ENCODE assay signal across 19 cellular contexts in the genomic region with DNA sequence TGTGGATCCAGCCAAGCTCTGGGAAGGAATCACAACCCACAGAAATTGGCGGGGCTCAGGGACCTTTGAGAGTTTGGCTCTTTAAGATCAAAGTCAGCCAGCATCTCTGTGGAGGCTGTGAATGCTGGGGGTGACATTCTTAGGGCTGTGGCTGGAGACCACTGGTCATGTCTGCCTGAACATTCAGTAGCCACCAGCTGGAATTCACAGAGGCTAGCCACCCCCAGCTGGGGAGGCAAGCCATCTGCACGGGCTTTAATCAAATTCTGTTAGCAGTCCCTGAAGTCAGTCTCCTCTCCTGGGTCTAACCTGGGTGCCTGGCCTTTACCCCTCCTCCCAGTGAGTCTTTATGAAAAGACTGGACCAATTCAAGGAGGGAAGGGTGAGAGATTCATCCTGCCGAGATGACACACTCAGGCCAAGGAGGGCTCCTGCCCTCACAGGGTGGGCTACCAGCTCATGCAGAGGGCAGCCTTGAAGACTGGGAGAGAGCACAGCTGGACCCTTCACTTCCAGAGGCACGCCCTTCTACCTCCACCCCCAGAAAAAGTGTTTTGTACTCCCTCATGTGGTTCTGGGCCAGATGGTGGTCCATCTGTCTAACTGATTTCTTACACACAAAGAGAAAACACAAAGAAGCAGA.
A peak's percentile ranks its signal among the peaks of the same experiment; 100 is the strongest.
DNase-seq lines count a peak whose midpoint lies in the region; ATAC-seq, FAIRE-seq and TF ChIP-seq lines count a peak whose summit lies in the region.
"Had no signal": no experiment of that assay in that cellular context is flagged by ENCODE, and none has a peak within 500 bp of the region (broad histone marks: within the 10 kb centered on the region; RNA-seq: fewer than 3 reads in every experiment).

No MANE protein-coding gene starts in this region.

- peak overlapping the region; percentile 94 for H3K27ac Mint-ChIP-seq in astrocyte (ENCODE audit: unreplicated experiment)
- H3K27ac Mint-ChIP-seq in activated T-cell treated with anti-CD3 and anti-CD28 coated beads, Interleukin-2, amount 50 U/mL, for 24 hours = no peak overlapping the region
- H3K27ac Mint-ChIP-seq: CD4-positive, CD25-positive, alpha-beta regulatory T cell had no signal

- no peaks in the 10 kb centered on the region for H4K20me1 ChIP-seq in astrocyte (ENCODE audit: insufficient read depth, low read length)
- H4K20me1 ChIP-seq in osteoblast (ENCODE audit: insufficient read depth, low read length) = no peaks in the 10 kb centered on the region

- no peak overlapping the region for H3K4me3 ChIP-seq in HEK293 (ENCODE audit: low read depth, low read length)
- no peak overlapping the region for H3K4me3 ChIP-seq in astrocyte (ENCODE audit: insufficient read depth, low read depth, low read length)
- no peak overlapping the region for H3K4me3 ChIP-seq in osteoblast (ENCODE audit: insufficient read depth, low read length)
- H3K4me3 ChIP-seq in upper lobe of left lung = no peak overlapping the region
- H3K4me3 ChIP-seq: HAP-1, SJSA1 had no signal

- H3K4me1 Mint-ChIP-seq in astrocyte (ENCODE audit: low read depth, unreplicated experiment) = peaks cover 50% of the 10 kb centered on the region
- peaks cover 7% of the 10 kb centered on the region for H3K4me1 Mint-ChIP-seq in activated T-cell treated with anti-CD3 and anti-CD28 coated beads, Interleukin-2, amount 50 U/mL, for 24 hours (ENCODE audit: low read depth)
- H3K4me1 Mint-ChIP-seq: CD4-positive, CD25-positive, alpha-beta regulatory T cell had no signal

- 80 to 98% methylated on average over 4 of the region's 4 CpGs for WGBS in upper lobe of left lung, 2 donors

- no peaks in the 10 kb centered on the region for H3K36me3 Mint-ChIP-seq in astrocyte (ENCODE audit: low read depth, unreplicated experiment)
- no peaks in the 10 kb centered on the region for H3K36me3 Mint-ChIP-seq in activated T-cell treated with anti-CD3 and anti-CD28 coated beads, Interleukin-2, amount 50 U/mL, for 24 hours (ENCODE audit: low read depth)
- H3K36me3 Mint-ChIP-seq: CD4-positive, CD25-positive, alpha-beta regulatory T cell had no signal

- TF ChIP-seq CTCF in HEK293 (tag by site-specific recombination; IDR thresholded peaks at IDR 0.05) (no peak), astrocyte (IDR thresholded peaks at IDR 0.05; ENCODE audit: insufficient read depth, low read depth, low read length) (no peak), osteoblast (IDR thresholded peaks at IDR 0.05; ENCODE audit: extremely low read depth, low read depth, low read length) (no peak), upper lobe of left lung (IDR thresholded peaks at IDR 0.05) (no peak)

- no peak overlapping the region for H3K4me2 ChIP-seq in astrocyte (ENCODE audit: low read length)
- no peak overlapping the region for H3K4me2 ChIP-seq in osteoblast (ENCODE audit: insufficient read depth, low read length)

- H3K4me1 ChIP-seq in HEK293 (ENCODE audit: control insufficient read depth, insufficient read depth, low read length) (peaks cover 15% of the 10 kb centered on the region; the same call in 1 of the 2 replicates), astrocyte (ENCODE audit: insufficient read depth, low read length) (peaks cover 17% of the 10 kb centered on the region), osteoblast (ENCODE audit: insufficient read depth, low read length) (peaks cover 61% of the 10 kb centered on the region), upper lobe of left lung (no peaks in the 10 kb centered on the region)
- H3K4me1 ChIP-seq: Caco-2, HAP-1 had no signal

- no peak for FAIRE-seq in astrocyte (lab: Jason Lieb, UNC)
- FAIRE-seq: GM19239 had no signal

- H3K36me3 ChIP-seq in HEK293 (ENCODE audit: control insufficient read depth in 2 of 2, insufficient read depth in 1 of 2, low read length in 2 of 2) (no peaks in the 10 kb centered on the region), astrocyte (ENCODE audit: insufficient read depth, low read length) (no peaks in the 10 kb centered on the region), osteoblast (ENCODE audit: insufficient read depth, low read length) (no peaks in the 10 kb centered on the region), upper lobe of left lung (no peaks in the 10 kb centered on the region)
- H3K36me3 ChIP-seq: HAP-1, SJSA1 had no signal

- DNase-seq in NCI-H2171 (lab: John Stamatoyannopoulos, UW) (peak; percentile 93), astrocyte (ENCODE audit: low read depth) (no peak), osteoblast (ENCODE audit: insufficient read length, low spot score, missing footprints) (no peak), caudate nucleus (lab: John Stamatoyannopoulos, UW) (no peak), upper lobe of left lung (no peak)
- DNase-seq in activated T-cell treated with anti-CD3 and anti-CD28 coated beads, Interleukin-2, amount 50 U/mL, for 24 hours = no peak
- DNase-seq: Caco-2; CD4-positive, CD25-positive, alpha-beta regulatory T cell; MV-4-11; NCI-H2029 treated with DMSO at 0.1 percent for 48 hours; NCI-H226; NCI-H526 treated with DMSO at 0.1 percent for 48 hours; SW 1271 had no signal

- H3K27ac ChIP-seq in HEK293 (ENCODE audit: extremely low read depth, low read depth, low read length) (no peak overlapping the region), astrocyte (ENCODE audit: low read depth, low read length) (no peak overlapping the region), osteoblast (ENCODE audit: low read depth, low read length) (no peak overlapping the region), caudate nucleus (ENCODE audit: low read depth, low read length) (no peak overlapping the region), upper lobe of left lung (no peak overlapping the region)
- H3K27ac ChIP-seq: HL-60, SJSA1 had no signal

- H3K9me3 Mint-ChIP-seq in astrocyte (ENCODE audit: unreplicated experiment) = no peaks in the 10 kb centered on the region
- no peaks in the 10 kb centered on the region for H3K9me3 Mint-ChIP-seq in activated T-cell treated with anti-CD3 and anti-CD28 coated beads, Interleukin-2, amount 50 U/mL, for 24 hours
- H3K9me3 Mint-ChIP-seq: CD4-positive, CD25-positive, alpha-beta regulatory T cell had no signal

- H3K9me3 ChIP-seq in HEK293 (ENCODE audit: control insufficient read depth, insufficient read depth, low read depth, low read length) = no peaks in the 10 kb centered on the region
- no peaks in the 10 kb centered on the region for H3K9me3 ChIP-seq in astrocyte (ENCODE audit: insufficient read depth, low read depth, low read length)
- H3K9me3 ChIP-seq in osteoblast (ENCODE audit: low read depth, low read length) = no peaks in the 10 kb centered on the region
- H3K9me3 ChIP-seq in upper lobe of left lung = no peaks in the 10 kb centered on the region
- H3K9me3 ChIP-seq: Caco-2, HAP-1, SJSA1 had no signal

- H2AFZ ChIP-seq in astrocyte (ENCODE audit: low read depth, low read length) (no peak overlapping the region), osteoblast (ENCODE audit: low read length) (peak overlapping the region; percentile 43)

- H3K9ac ChIP-seq in astrocyte (ENCODE audit: low read length) = no peak overlapping the region

- H3K79me2 ChIP-seq in astrocyte (ENCODE audit: insufficient read depth, low read length) = no peaks in the 10 kb centered on the region
- H3K79me2 ChIP-seq in osteoblast (ENCODE audit: insufficient read depth, low read length) = no peaks in the 10 kb centered on the region

- no peak for TF ChIP-seq EP300 in upper lobe of left lung (IDR thresholded peaks at IDR 0.05)

- POLR2A ChIA-PET in HEK293 (lab: Yijun Ruan, JAX) = no interaction called here

- H3K4me3 Mint-ChIP-seq in astrocyte (ENCODE audit: unreplicated experiment) = no peak overlapping the region
- H3K4me3 Mint-ChIP-seq in activated T-cell treated with anti-CD3 and anti-CD28 coated beads, Interleukin-2, amount 50 U/mL, for 24 hours = no peak overlapping the region
- H3K4me3 Mint-ChIP-seq: CD4-positive, CD25-positive, alpha-beta regulatory T cell had no signal

- ATAC-seq in upper lobe of left lung (ENCODE audit: low FRiP score in 2 of 2) (no peak), HG03469 (IDR thresholded peaks at IDR 0.05; ENCODE audit: unreplicated experiment) (no peak)

- H3K27me3 Mint-ChIP-seq in astrocyte (ENCODE audit: low read depth, unreplicated experiment) = peaks cover 6% of the 10 kb centered on the region
- H3K27me3 Mint-ChIP-seq in activated T-cell treated with anti-CD3 and anti-CD28 coated beads, Interleukin-2, amount 50 U/mL, for 24 hours = peaks cover 46% of the 10 kb centered on the region

- no peaks in the 10 kb centered on the region for H3K27me3 ChIP-seq in astrocyte (ENCODE audit: insufficient read depth, low read length)
- H3K27me3 ChIP-seq in osteoblast (ENCODE audit: insufficient read depth, low read length) = no peaks in the 10 kb centered on the region
- H3K27me3 ChIP-seq in upper lobe of left lung = no peaks in the 10 kb centered on the region
- H3K27me3 ChIP-seq: SJSA1 had no signal

- TF ChIP-seq POLR2A in upper lobe of left lung (IDR thresholded peaks at IDR 0.05) = no peak

- CTCF ChIA-PET in HEK293 (lab: Yijun Ruan, JAX) = interaction anchor here (0.6 to 8.7 kb wide), 5 partner anchors 18 to 498 kb away, joined by 3 to 163 read pairs (median 8); no protein-coding TSS in a partner anchor

TF ChIP-seq in HEK293, 187 proteins besides CTCF, POLR2A, EP300 and RAD21 (continues in another document):
- TF ChIP-seq ZIC2 (tag by site-specific recombination; IDR thresholded peaks at IDR 0.05) = peak; percentile 57
- TF ChIP-seq, protein P1, sequence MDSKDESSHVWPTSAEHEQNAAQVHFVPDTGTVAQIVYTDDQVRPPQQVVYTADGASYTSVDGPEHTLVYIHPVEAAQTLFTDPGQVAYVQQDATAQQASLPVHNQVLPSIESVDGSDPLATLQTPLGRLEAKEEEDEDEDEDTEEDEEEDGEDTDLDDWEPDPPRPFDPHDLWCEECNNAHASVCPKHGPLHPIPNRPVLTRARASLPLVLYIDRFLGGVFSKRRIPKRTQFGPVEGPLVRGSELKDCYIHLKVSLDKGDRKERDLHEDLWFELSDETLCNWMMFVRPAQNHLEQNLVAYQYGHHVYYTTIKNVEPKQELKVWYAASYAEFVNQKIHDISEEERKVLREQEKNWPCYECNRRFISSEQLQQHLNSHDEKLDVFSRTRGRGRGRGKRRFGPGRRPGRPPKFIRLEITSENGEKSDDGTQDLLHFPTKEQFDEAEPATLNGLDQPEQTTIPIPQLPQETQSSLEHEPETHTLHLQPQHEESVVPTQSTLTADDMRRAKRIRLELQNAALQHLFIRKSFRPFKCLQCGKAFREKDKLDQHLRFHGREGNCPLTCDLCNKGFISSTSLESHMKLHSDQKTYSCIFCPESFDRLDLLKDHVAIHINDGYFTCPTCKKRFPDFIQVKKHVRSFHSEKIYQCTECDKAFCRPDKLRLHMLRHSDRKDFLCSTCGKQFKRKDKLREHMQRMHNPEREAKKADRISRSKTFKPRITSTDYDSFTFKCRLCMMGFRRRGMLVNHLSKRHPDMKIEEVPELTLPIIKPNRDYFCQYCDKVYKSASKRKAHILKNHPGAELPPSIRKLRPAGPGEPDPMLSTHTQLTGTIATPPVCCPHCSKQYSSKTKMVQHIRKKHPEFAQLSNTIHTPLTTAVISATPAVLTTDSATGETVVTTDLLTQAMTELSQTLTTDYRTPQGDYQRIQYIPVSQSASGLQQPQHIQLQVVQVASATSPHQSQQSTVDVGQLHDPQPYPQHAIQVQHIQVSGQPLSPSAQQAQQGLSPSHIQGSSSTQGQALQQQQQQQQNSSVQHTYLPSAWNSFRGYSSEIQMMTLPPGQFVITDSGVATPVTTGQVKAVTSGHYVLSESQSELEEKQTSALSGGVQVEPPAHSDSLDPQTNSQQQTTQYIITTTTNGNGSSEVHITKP (tag by site-specific recombination; IDR thresholded peaks at IDR 0.05) = peak; percentile 21; the same call in 1 of the 2 replicates
